19 cellular contexts compared by ENCODE assay signal in genomic region chr2:232320038-232320790, GRCh38. TPM values are rescaled to one million over a fixed set of nuclear protein-coding genes. Genes with fewer than 3 reads are reported as not detected.
DNase-seq lines count a peak whose midpoint lies in the region; ATAC-seq, FAIRE-seq and TF ChIP-seq lines count a peak whose summit lies in the region.
"Had no signal": no experiment of that assay in that cellular context is flagged by ENCODE, and none has a peak within 500 bp of the region (broad histone marks: within the 10 kb centered on the region; RNA-seq: fewer than 3 reads in every experiment).

No MANE protein-coding gene starts in this region.

- dilution Hi-C loops in endothelial cell of umbilical vein (cut with MboI; ENCODE audit: extremely low pct_ligation_motif_present, low sequenced_read_pairs), result no loop called here

- H4K20me1 ChIP-seq in HepG2 (ENCODE audit: insufficient read depth, low read length), result no peaks in the 10 kb centered on the region
- H4K20me1 ChIP-seq in endothelial cell of umbilical vein (replicated peaks; ENCODE audit: control insufficient read depth, extremely low read depth, insufficient read depth, low read length), result no peaks in the 10 kb centered on the region

- H3K27ac Mint-ChIP-seq in activated CD4-positive, alpha-beta memory T cell treated with anti-CD3 and anti-CD28 coated beads for 36 hours, result peak overlapping the region; percentile 79
- H3K27ac Mint-ChIP-seq: mesothelial cell of epicardium had no signal

- H3K27ac ChIP-seq in right lobe of liver (no peak overlapping the region), HepG2 (ENCODE audit: extremely low read length, insufficient read depth, low read length) (no peak overlapping the region), endothelial cell of umbilical vein (ENCODE audit: insufficient read depth, low read depth, low read length) (no peak overlapping the region), small intestine (ENCODE audit: low read depth in 1 of 2, low read length in 1 of 2) (no peak overlapping the region)
- H3K27ac ChIP-seq: uterus had no signal

- FAIRE-seq in HepG2 (lab: Jason Lieb, UNC), result no peak
- FAIRE-seq in endothelial cell of umbilical vein (lab: Jason Lieb, UNC), result peak; percentile 37
- no peak for FAIRE-seq in small intestine (lab: Jason Lieb, UNC)

- H3K9me1 ChIP-seq in endothelial cell of umbilical vein (replicated peaks; ENCODE audit: control insufficient read depth, extremely low read depth, insufficient read depth, low read length), result no peaks in the 10 kb centered on the region

- no peaks in the 10 kb centered on the region for H3K9me3 Mint-ChIP-seq in activated CD4-positive, alpha-beta memory T cell treated with anti-CD3 and anti-CD28 coated beads for 36 hours
- H3K9me3 Mint-ChIP-seq: mesothelial cell of epicardium had no signal

- H3K4me1 Mint-ChIP-seq in activated CD4-positive, alpha-beta memory T cell treated with anti-CD3 and anti-CD28 coated beads for 36 hours (ENCODE audit: low read depth), result peaks cover 68% of the 10 kb centered on the region

- H2AFZ ChIP-seq in HepG2 (ENCODE audit: low read length) (no peak overlapping the region), endothelial cell of umbilical vein (ENCODE audit: low read depth, low read length) (no peak overlapping the region)

- H3K36me3 Mint-ChIP-seq in activated CD4-positive, alpha-beta memory T cell treated with anti-CD3 and anti-CD28 coated beads for 36 hours, result no peaks in the 10 kb centered on the region
- H3K36me3 Mint-ChIP-seq: mesothelial cell of epicardium had no signal

- TF ChIP-seq POLR2A in right lobe of liver (IDR thresholded peaks at IDR 0.05) (no peak), HepG2 (IDR thresholded peaks at IDR 0.05; ENCODE audit: insufficient read depth in 1 of 2, low read depth in 2 of 2, low read length in 2 of 2) (no peak), endothelial cell of umbilical vein (IDR thresholded peaks at IDR 0.05; ENCODE audit: low read depth, low read length) (no peak)

- in situ Hi-C loops in HepG2 (cut with HindIII; ENCODE audit: extremely low pct_ligation_motif_present, low pct_unique_long_range_greater_than_20kb), result loop anchor here (10.0 kb wide), 1 partner anchor 185 kb away; no protein-coding TSS in a partner anchor

- no peak for TF ChIP-seq RAD21 in HepG2 (CRISPR knock-in tag; IDR thresholded peaks at IDR 0.05)

- H3K9me3 ChIP-seq in right lobe of liver (no peaks in the 10 kb centered on the region), HepG2 (ENCODE audit: low read length) (no peaks in the 10 kb centered on the region), endothelial cell of umbilical vein (replicated peaks; ENCODE audit: control insufficient read depth, insufficient read depth, low read length) (no peaks in the 10 kb centered on the region), small intestine (ENCODE audit: control insufficient read depth, low read depth) (no peaks in the 10 kb centered on the region)
- H3K9me3 ChIP-seq: uterus had no signal

- ATAC-seq in right lobe of liver (peak in 2 of 4 donors; percentile 26 to 51), HepG2 (no peak), HG02938 (IDR thresholded peaks at IDR 0.05; ENCODE audit: unreplicated experiment) (no peak), GM18520 (IDR thresholded peaks at IDR 0.05; ENCODE audit: unreplicated experiment) (no peak)
- ATAC-seq: Panc1 had no signal

- H3K36me3 ChIP-seq in right lobe of liver, result no peaks in the 10 kb centered on the region
- peaks cover 0 to 1% of the 10 kb centered on the region in 2 experiments; a peak in 1 of 5 replicates for H3K36me3 ChIP-seq in HepG2 (replicated peaks in 1 of 2; ENCODE audit: control insufficient read depth in 1 of 2, insufficient read depth in 2 of 2, low read length in 2 of 2)
- H3K36me3 ChIP-seq in endothelial cell of umbilical vein (ENCODE audit: control insufficient read depth in 2 of 2, extremely low read depth in 1 of 2, insufficient read depth in 2 of 2, low read length in 2 of 2), result no peaks in the 10 kb centered on the region
- peaks cover 0 to 3% of the 10 kb centered on the region in 2 donors for H3K36me3 ChIP-seq in small intestine (ENCODE audit: control insufficient read depth in 2 of 2, insufficient read depth in 2 of 2, low read length in 2 of 2)
- H3K36me3 ChIP-seq: uterus had no signal

- CTCF ChIA-PET in HepG2 (lab: Yijun Ruan, JAX; ENCODE audit: low intra/inter-chr PET ratio, low total read pairs) (no interaction called here), endothelial cell of umbilical vein (lab: Charles Lee) (no interaction called here)
- CTCF ChIA-PET in activated CD4-positive, alpha-beta memory T cell treated with anti-CD3 and anti-CD28 coated beads for 36 hours (lab: Charles Lee), result interaction anchor here (1.1 to 1.3 kb wide), 3 partner anchors 14 to 419 kb away, joined by 3 read pairs; no protein-coding TSS in a partner anchor

- H3K4me2 ChIP-seq in HepG2 (ENCODE audit: low read depth, low read length) (no peak overlapping the region), endothelial cell of umbilical vein (ENCODE audit: insufficient read depth, low read length) (no peak overlapping the region)

- DNase-seq in right lobe of liver, result peak in 2 of 3 donors; percentile 1 to 50
- DNase-seq in HepG2 (ENCODE audit: low spot score), result no peak
- no peak for DNase-seq in activated CD4-positive, alpha-beta memory T cell treated with anti-CD3 and anti-CD28 coated beads for 36 hours
- peak; percentile 67 for DNase-seq in endothelial cell of umbilical vein (ENCODE audit: low read depth, low spot score)
- no peak for DNase-seq in small intestine
- DNase-seq in stimulated activated naive CD4-positive, alpha-beta T cell treated with Interleukin-2 at 50 U/mL for 16 hours (lab: John Stamatoyannopoulos, UW), result no peak
- DNase-seq: anterior cingulate cortex; DND-41; foreskin fibroblast; NCI-H1417 treated with DMSO at 0.1 percent for 48 hours; stimulated activated CD4-positive, alpha-beta T cell treated with anti-CD3 and anti-CD28 coated beads, Interleukin-4, amount 100 ng/mL, for 1 hour had no signal

- no peaks in the 10 kb centered on the region for H3K27me3 Mint-ChIP-seq in activated CD4-positive, alpha-beta memory T cell treated with anti-CD3 and anti-CD28 coated beads for 36 hours

- WGBS in right lobe of liver (ENCODE audit: insufficient coverage, low coverage, low lambda C conversion rate, missing lambda C conversion rate), result 37% methylated on average over 6 of the region's 7 CpGs
- WGBS in HepG2 (ENCODE audit: low lambda C conversion rate), result 82% methylated on average over 7 of the region's 7 CpGs
- WGBS in small intestine, 3 donors, result 53 to 70% (median 63%) methylated on average over 7 of the region's 7 CpGs

- no peak overlapping the region for H3K9ac ChIP-seq in HepG2 (ENCODE audit: insufficient read depth, low read depth, low read length)
- no peak overlapping the region for H3K9ac ChIP-seq in endothelial cell of umbilical vein (replicated peaks; ENCODE audit: extremely low read depth, insufficient read depth, low read length)

- H3K79me2 ChIP-seq in HepG2 (ENCODE audit: insufficient read depth, low read length), result no peaks in the 10 kb centered on the region
- H3K79me2 ChIP-seq in endothelial cell of umbilical vein (ENCODE audit: control insufficient read depth, insufficient read depth, low read length), result no peaks in the 10 kb centered on the region

- no peak overlapping the region for H3K4me3 Mint-ChIP-seq in activated CD4-positive, alpha-beta memory T cell treated with anti-CD3 and anti-CD28 coated beads for 36 hours
- H3K4me3 Mint-ChIP-seq: mesothelial cell of epicardium had no signal

- BruUV-seq in HepG2 (replicated peaks; lab: Mats Ljungman, UMichigan) (no TSS peak), endothelial cell of umbilical vein (replicated peaks; lab: Mats Ljungman, UMichigan) (no TSS peak)

- intact Hi-C loops in right lobe of liver (cut with DNase I), result loop anchor here in 1 of 2 donors (10.0 kb wide), 1 partner anchor 395 kb away; the partner anchor contains the start of gene NPPC
- intact Hi-C loops in HepG2 (cut with micrococcal nuclease; ENCODE audit: unreplicated experiment), result no loop called here
- intact Hi-C loops in activated CD4-positive, alpha-beta memory T cell treated with anti-CD3 and anti-CD28 coated beads for 36 hours (cut with micrococcal nuclease), result no loop called here
- intact Hi-C loops in endothelial cell of umbilical vein (cut with micrococcal nuclease), result no loop called here

- TF ChIP-seq CTCF in right lobe of liver (IDR thresholded peaks at IDR 0.05) (no peak), HepG2 (CRISPR knock-in tag; IDR thresholded peaks at IDR 0.05) (no peak), endothelial cell of umbilical vein (IDR thresholded peaks at IDR 0.05; ENCODE audit: extremely low read depth in 1 of 2, insufficient read depth in 1 of 2, low read depth in 1 of 2, low read length in 2 of 2) (no peak)

- H3K4me3 ChIP-seq in right lobe of liver (no peak overlapping the region), HepG2 (replicated peaks in 1 of 3; ENCODE audit: insufficient read depth in 1 of 3, low read depth in 2 of 3, low read length in 3 of 3) (no peak overlapping the region), endothelial cell of umbilical vein (replicated peaks in 1 of 3; ENCODE audit: insufficient read depth in 1 of 3, low read depth in 1 of 3, low read length in 3 of 3) (no peak overlapping the region), small intestine (ENCODE audit: low read depth in 1 of 2, low read length in 2 of 2) (no peak overlapping the region)
- H3K4me3 ChIP-seq: uterus had no signal

- no peaks in the 10 kb centered on the region for H3K27me3 ChIP-seq in right lobe of liver
- H3K27me3 ChIP-seq in HepG2 (ENCODE audit: control insufficient read depth in 1 of 2, insufficient read depth in 2 of 2, low read length in 2 of 2), result no peaks in the 10 kb centered on the region
- no peaks in the 10 kb centered on the region for H3K27me3 ChIP-seq in endothelial cell of umbilical vein (ENCODE audit: control insufficient read depth in 2 of 2, insufficient read depth in 2 of 2, low read length in 2 of 2)
- H3K27me3 ChIP-seq in small intestine (ENCODE audit: control insufficient read depth in 2 of 2, insufficient read depth in 2 of 2, low read length in 2 of 2), result no peaks in the 10 kb centered on the region
- H3K27me3 ChIP-seq: uterus had no signal

- TF ChIP-seq EP300 in HepG2 (IDR thresholded peaks at IDR 0.05; ENCODE audit: low read depth in 2 of 2, low read length in 2 of 2) (no peak), HepG2 (CRISPR knock-in tag; IDR thresholded peaks at IDR 0.05; ENCODE audit: borderline replicate concordance) (no peak)

- POLR2A ChIA-PET in HepG2 (lab: Yijun Ruan, JAX) (no interaction called here), endothelial cell of umbilical vein (lab: Charles Lee) (no interaction called here)
- POLR2A ChIA-PET in activated CD4-positive, alpha-beta memory T cell treated with anti-CD3 and anti-CD28 coated beads for 36 hours (lab: Charles Lee), result no interaction called here

- peaks cover 0 to 5% (median 0%) of the 10 kb centered on the region in 4 donors for H3K4me1 ChIP-seq in right lobe of liver
- no peaks in the 10 kb centered on the region for H3K4me1 ChIP-seq in HepG2 (ENCODE audit: insufficient read depth, low read length)
- peaks cover 24% of the 10 kb centered on the region for H3K4me1 ChIP-seq in endothelial cell of umbilical vein (ENCODE audit: control insufficient read depth, extremely low read depth, insufficient read depth, low read length)
- H3K4me1 ChIP-seq in small intestine (ENCODE audit: control insufficient read depth in 2 of 2, insufficient read depth in 1 of 2, low read depth in 1 of 2, low read length in 1 of 2), result peaks cover 1 to 7% of the 10 kb centered on the region in 2 donors
- H3K4me1 ChIP-seq: uterus had no signal

RNA-seq across cellular contexts. Expression of gene ALPP, which starts 58.3 kb away (rescaled TPM):
- total RNA-seq in right lobe of liver (not detected), HepG2 (2016; rRNA removed; fragmentation: Illumina TruSeq; extraction: Trizol) (not detected in 2 replicates), endothelial cell of umbilical vein (not detected in 2 replicates)
- total RNA-seq in HepG2 (2016; cell fraction: cytosol; rRNA removed; fragmentation: Illumina TruSeq; extraction: Trizol; ENCODE audit: low read depth), result not detected in 2 replicates
- not detected in 2 replicates for total RNA-seq in HepG2 (2016; cell fraction: insoluble cytoplasmic fraction; rRNA removed; fragmentation: Illumina TruSeq; extraction: Trizol)
- total RNA-seq in HepG2 (2016; cell fraction: membrane; rRNA removed; fragmentation: Illumina TruSeq; extraction: Trizol), result not detected in 2 replicates
- not detected in 2 replicates for total RNA-seq in HepG2 (2016; cell fraction: nucleus; rRNA removed; fragmentation: Illumina TruSeq; extraction: Trizol)
- polyA plus RNA-seq in HepG2 (2011; rRNA removed) (not detected in 2 replicates), endothelial cell of umbilical vein (not detected in 2 replicates), small intestine (not detected)
- not detected in 2 replicates for polyA plus RNA-seq in HepG2 (2011; cell fraction: cytosol; rRNA removed)
- not detected in 2 replicates for polyA plus RNA-seq in HepG2 (2011; cell fraction: nucleus; rRNA removed)
- not detected in 2 replicates for polyA plus RNA-seq in HepG2 (2012)
- polyA plus RNA-seq in HepG2 (2016; cell fraction: cytosol; fragmentation: Illumina TruSeq; extraction: Trizol; ENCODE audit: low read depth), result not detected in 2 replicates
- polyA plus RNA-seq in HepG2 (2016; cell fraction: insoluble cytoplasmic fraction; fragmentation: Illumina TruSeq; extraction: Trizol; ENCODE audit: low read depth), result not detected in 2 replicates
- polyA plus RNA-seq in HepG2 (2016; cell fraction: membrane; fragmentation: Illumina TruSeq; extraction: Trizol; ENCODE audit: low read depth), result not detected in 2 replicates
- not detected in 2 replicates for polyA plus RNA-seq in HepG2 (2016; cell fraction: nucleus; fragmentation: Illumina TruSeq; extraction: Trizol; ENCODE audit: insufficient read depth, low read depth)
- 1.1 TPM in 1 of 2 replicates, not detected in the other for polyA minus RNA-seq in HepG2 (2011; rRNA and poly(A)+ RNA removed; ENCODE audit: low replicate concordance)
- polyA minus RNA-seq in HepG2 (2011; cell fraction: cytosol; rRNA and poly(A)+ RNA removed), result not detected in 2 replicates
- not detected in 2 replicates for polyA minus RNA-seq in HepG2 (2011; cell fraction: nucleus; rRNA and poly(A)+ RNA removed)
- not detected for total RNA-seq in activated CD4-positive, alpha-beta memory T cell treated with anti-CD3 and anti-CD28 coated beads for 36 hours
- not detected in 2 replicates for polyA plus RNA-seq in endothelial cell of umbilical vein (2011; cell fraction: cytosol; rRNA removed)
- polyA plus RNA-seq in endothelial cell of umbilical vein (2011; cell fraction: nucleus; rRNA removed), result not detected in 2 replicates
- not detected in 2 replicates for polyA plus RNA-seq in endothelial cell of umbilical vein (2012)
- not detected in 2 replicates for polyA minus RNA-seq in endothelial cell of umbilical vein
- polyA minus RNA-seq in endothelial cell of umbilical vein (2011; cell fraction: cytosol; rRNA and poly(A)+ RNA removed), result 1.1 TPM
- polyA minus RNA-seq in endothelial cell of umbilical vein (2011; cell fraction: nucleus; rRNA and poly(A)+ RNA removed), result not detected in 2 replicates
- total RNA-seq: activated CD8-positive, alpha-beta memory T cell treated with anti-CD3 and anti-CD28 coated beads for 36 hours; mesothelial cell of epicardium; NCI-H460; pulmonary artery endothelial cell had no signal

Comparison
In these comparisons a context has a peak if more than half of its experiments do, and no peak if none do; other contexts are left out.
1. DNase-seq: peak in right lobe of liver (2 of 3) and endothelial cell of umbilical vein (single experiment); none in HepG2 (single experiment), activated CD4-positive, alpha-beta memory T cell treated with anti-CD3 and anti-CD28 coated beads for 36 hours (single experiment), small intestine (single experiment) and stimulated activated naive CD4-positive, alpha-beta T cell treated with Interleukin-2 at 50 U/mL for 16 hours (single experiment).